Comparison of ENCODE assay signal across 9 cellular contexts in the genomic region with DNA sequence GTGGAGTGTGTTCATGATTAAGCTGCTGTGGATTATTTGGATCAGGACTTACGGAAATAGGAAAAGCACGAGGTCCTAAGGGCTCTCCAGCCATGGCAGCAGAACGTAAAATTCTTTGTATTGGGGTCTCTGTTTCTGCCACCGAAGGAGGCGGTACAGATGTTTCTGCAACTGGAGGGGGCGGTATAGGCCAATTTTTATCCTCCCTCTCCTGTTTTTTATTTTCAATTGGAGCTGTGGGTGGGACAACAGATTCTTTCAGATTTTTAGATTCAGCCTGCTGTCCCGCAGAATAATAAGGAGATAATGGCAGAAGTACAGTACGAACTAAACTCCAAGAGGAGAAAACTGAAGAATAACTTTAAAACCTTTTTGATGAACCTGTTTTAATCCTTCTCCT. TPM values are rescaled to one million over a fixed set of nuclear protein-coding genes. Genes with fewer than 3 reads are reported as not detected.
"Had no signal": no experiment of that assay in that cellular context is flagged by ENCODE, and none has a peak within 500 bp of the region (broad histone marks: within the 10 kb centered on the region; RNA-seq: fewer than 3 reads in every experiment).

No MANE protein-coding gene starts in this region.

RNA-seq across cellular contexts. Expression of gene XCR1, which starts 26.0 kb away (rescaled TPM):
- total RNA-seq: activated CD4-positive, alpha-beta memory T cell treated with anti-CD3 and anti-CD28 coated beads, Interleukin-2, amount 10 ng/mL, durations not matched to agents 7 days and 5 days; activated CD4-positive, alpha-beta T cell treated with anti-CD3 and anti-CD28 coated beads for 36 hours; activated CD4-positive, alpha-beta T cell treated with anti-CD3 and anti-CD28 coated beads, Interleukin-2, amount 10 ng/mL, durations not matched to agents 7 days and 5 days; activated CD8-positive, alpha-beta memory T cell treated with anti-CD3 and anti-CD28 coated beads, Interleukin-2, amount 10 ng/mL, durations not matched to agents 7 days and 5 days; activated CD8-positive, alpha-beta T cell treated with anti-CD3 and anti-CD28 coated beads, Interleukin-2, amount 10 ng/mL, durations not matched to agents 7 days and 5 days; activated naive CD8-positive, alpha-beta T cell treated with anti-CD3 and anti-CD28 coated beads, Interleukin-2, amount 10 ng/mL, durations not matched to agents 7 days and 5 days; ascending aorta; cardiac muscle cell; T-helper 2 cell treated with Interferon-gamma antibody and Interleukin-4, amounts not matched to agents 100 ng/mL and 5 ng/mL, for 36 hours had no signal
- polyA plus RNA-seq: cardiac muscle cell had no signal
